In the genomic region with DNA sequence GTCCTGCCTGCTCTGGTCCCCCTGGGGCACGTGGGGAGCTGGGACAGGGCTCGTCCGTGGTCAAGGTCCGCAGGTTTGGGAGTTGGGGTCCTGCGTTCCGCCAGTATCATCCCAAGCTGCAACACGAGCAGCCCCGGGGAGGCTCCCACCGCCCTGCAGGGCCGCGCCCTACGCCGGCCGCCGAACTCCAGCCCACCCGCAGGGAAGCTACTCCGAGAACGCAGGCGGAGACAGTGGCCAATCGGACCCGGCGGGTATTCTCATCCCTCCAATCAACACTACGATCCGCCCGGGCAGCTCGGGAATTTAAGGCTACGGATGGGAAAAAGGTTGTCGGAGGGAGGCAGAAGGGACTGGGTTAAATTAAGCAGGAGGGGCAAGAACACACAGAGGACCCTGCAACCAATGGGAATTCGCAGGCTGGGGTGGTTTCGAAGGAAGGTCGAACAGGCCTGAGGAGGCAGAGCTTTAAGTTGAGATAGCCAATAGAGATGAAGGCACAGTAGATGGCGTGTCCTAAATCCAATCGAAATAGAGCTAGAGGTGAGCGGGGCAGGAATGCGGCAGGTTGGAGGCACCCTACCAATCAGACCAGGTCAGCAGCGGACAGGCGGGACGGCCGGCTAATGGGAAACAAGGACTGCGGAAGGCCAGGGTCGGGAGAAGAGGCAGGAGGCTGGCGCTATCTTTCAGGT, we compare ENCODE assay signal across 1 cellular context.
TF ChIP-seq lines count a peak whose summit lies in the region.

No MANE protein-coding gene starts in this region.

TF ChIP-seq in K562, 482 proteins besides CTCF, POLR2A, EP300 and RAD21 (continued from another document and continues in another):
- TF ChIP-seq, protein P1, sequence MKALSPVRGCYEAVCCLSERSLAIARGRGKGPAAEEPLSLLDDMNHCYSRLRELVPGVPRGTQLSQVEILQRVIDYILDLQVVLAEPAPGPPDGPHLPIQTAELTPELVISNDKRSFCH (CRISPR knock-in tag; IDR thresholded peaks at IDR 0.05), result no peak
- TF ChIP-seq, protein P1 (tag; IDR thresholded peaks at IDR 0.05), result peak; percentile 70; the same call in 1 of the 2 replicates
- TF ChIP-seq, protein P2, sequence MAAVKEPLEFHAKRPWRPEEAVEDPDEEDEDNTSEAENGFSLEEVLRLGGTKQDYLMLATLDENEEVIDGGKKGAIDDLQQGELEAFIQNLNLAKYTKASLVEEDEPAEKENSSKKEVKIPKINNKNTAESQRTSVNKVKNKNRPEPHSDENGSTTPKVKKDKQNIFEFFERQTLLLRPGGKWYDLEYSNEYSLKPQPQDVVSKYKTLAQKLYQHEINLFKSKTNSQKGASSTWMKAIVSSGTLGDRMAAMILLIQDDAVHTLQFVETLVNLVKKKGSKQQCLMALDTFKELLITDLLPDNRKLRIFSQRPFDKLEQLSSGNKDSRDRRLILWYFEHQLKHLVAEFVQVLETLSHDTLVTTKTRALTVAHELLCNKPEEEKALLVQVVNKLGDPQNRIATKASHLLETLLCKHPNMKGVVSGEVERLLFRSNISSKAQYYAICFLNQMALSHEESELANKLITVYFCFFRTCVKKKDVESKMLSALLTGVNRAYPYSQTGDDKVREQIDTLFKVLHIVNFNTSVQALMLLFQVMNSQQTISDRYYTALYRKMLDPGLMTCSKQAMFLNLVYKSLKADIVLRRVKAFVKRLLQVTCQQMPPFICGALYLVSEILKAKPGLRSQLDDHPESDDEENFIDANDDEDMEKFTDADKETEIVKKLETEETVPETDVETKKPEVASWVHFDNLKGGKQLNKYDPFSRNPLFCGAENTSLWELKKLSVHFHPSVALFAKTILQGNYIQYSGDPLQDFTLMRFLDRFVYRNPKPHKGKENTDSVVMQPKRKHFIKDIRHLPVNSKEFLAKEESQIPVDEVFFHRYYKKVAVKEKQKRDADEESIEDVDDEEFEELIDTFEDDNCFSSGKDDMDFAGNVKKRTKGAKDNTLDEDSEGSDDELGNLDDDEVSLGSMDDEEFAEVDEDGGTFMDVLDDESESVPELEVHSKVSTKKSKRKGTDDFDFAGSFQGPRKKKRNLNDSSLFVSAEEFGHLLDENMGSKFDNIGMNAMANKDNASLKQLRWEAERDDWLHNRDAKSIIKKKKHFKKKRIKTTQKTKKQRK (IDR thresholded peaks at IDR 0.05; ENCODE audit: borderline replicate concordance, low read depth, low read length), result peak; percentile 96
- TF ChIP-seq DMBX1 (CRISPR knock-in tag; IDR thresholded peaks at IDR 0.05; ENCODE audit: borderline replicate concordance) (0 out of 2 replicates have a peak, but pooled peaks have one; percentile 62), SNRNP70 (optimal IDR thresholded peaks at IDR 0.05; ENCODE audit: low read depth, low read length) (no peak), ZNF589 (CRISPR knock-in tag; IDR thresholded peaks at IDR 0.05; ENCODE audit: low read depth) (0 out of 2 replicates have a peak, but pooled peaks have one; percentile 18), ZNF766 (CRISPR knock-in tag; conservative IDR thresholded peaks at IDR 0.05) (peak; percentile 44; the same call in 1 of the 2 replicates), KLF1 (tag; IDR thresholded peaks at IDR 0.05) (0 out of 2 replicates have a peak, but pooled peaks have one; percentile 35), MAZ (CRISPR knock-in tag; conservative IDR thresholded peaks at IDR 0.05 in 1 of 2, IDR thresholded peaks at IDR 0.05 in 1 of 2) (peak; percentile 11 to 43; a peak in 1 of 4 replicates), TCF3 (CRISPR knock-in tag; IDR thresholded peaks at IDR 0.05) (0 out of 2 replicates have a peak, but pooled peaks have one; percentile 7), CAMTA2 (CRISPR knock-in tag; conservative IDR thresholded peaks at IDR 0.05) (no peak), CREB1 (IDR thresholded peaks at IDR 0.05) (no peak), CREB1 (CRISPR knock-in tag; IDR thresholded peaks at IDR 0.05) (peak; percentile 67; the same call in 1 of the 2 replicates), U2AF1 (optimal IDR thresholded peaks at IDR 0.05; ENCODE audit: low read depth, low read length) (no peak), IRF2 (CRISPR knock-in tag; IDR thresholded peaks at IDR 0.05) (no peak), SMAD2 (IDR thresholded peaks at IDR 0.05; ENCODE audit: low read depth, low read length) (no peak), ZNF143 (CRISPR knock-in tag; IDR thresholded peaks at IDR 0.05) (0 out of 2 replicates have a peak, but pooled peaks have one; percentile 16), MEF2D (tag; conservative IDR thresholded peaks at IDR 0.05; ENCODE audit: low read depth) (no peak), ZNF232 (CRISPR knock-in tag; IDR thresholded peaks at IDR 0.05) (no peak), NR2C1 (IDR thresholded peaks at IDR 0.05) (peak; percentile 81), NR2C1 (tag; IDR thresholded peaks at IDR 0.05) (0 out of 2 replicates have a peak, but pooled peaks have one; percentile 9), NR2C2 (CRISPR knock-in tag; IDR thresholded peaks at IDR 0.05) (no peak; the same call in 1 of the 2 replicates), NR2C2 (tag; IDR thresholded peaks at IDR 0.05) (peak; percentile 84), ZNF12 (CRISPR knock-in tag; IDR thresholded peaks at IDR 0.05) (no peak)
- TF ChIP-seq, protein P3, sequence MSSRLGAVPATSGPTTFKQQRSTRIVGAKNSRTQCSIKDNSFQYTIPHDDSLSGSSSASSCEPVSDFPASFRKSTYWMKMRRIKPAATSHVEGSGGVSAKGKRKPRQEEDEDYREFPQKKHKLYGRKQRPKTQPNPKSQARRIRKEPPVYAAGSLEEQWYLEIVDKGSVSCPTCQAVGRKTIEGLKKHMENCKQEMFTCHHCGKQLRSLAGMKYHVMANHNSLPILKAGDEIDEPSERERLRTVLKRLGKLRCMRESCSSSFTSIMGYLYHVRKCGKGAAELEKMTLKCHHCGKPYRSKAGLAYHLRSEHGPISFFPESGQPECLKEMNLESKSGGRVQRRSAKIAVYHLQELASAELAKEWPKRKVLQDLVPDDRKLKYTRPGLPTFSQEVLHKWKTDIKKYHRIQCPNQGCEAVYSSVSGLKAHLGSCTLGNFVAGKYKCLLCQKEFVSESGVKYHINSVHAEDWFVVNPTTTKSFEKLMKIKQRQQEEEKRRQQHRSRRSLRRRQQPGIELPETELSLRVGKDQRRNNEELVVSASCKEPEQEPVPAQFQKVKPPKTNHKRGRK (tag; IDR thresholded peaks at IDR 0.05), result no peak
- TF ChIP-seq, protein P4, sequence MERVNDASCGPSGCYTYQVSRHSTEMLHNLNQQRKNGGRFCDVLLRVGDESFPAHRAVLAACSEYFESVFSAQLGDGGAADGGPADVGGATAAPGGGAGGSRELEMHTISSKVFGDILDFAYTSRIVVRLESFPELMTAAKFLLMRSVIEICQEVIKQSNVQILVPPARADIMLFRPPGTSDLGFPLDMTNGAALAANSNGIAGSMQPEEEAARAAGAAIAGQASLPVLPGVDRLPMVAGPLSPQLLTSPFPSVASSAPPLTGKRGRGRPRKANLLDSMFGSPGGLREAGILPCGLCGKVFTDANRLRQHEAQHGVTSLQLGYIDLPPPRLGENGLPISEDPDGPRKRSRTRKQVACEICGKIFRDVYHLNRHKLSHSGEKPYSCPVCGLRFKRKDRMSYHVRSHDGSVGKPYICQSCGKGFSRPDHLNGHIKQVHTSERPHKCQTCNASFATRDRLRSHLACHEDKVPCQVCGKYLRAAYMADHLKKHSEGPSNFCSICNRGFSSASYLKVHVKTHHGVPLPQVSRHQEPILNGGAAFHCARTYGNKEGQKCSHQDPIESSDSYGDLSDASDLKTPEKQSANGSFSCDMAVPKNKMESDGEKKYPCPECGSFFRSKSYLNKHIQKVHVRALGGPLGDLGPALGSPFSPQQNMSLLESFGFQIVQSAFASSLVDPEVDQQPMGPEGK (CRISPR knock-in tag; IDR thresholded peaks at IDR 0.05; ENCODE audit: borderline replicate concordance), result no peak
- TF ChIP-seq, protein P5, sequence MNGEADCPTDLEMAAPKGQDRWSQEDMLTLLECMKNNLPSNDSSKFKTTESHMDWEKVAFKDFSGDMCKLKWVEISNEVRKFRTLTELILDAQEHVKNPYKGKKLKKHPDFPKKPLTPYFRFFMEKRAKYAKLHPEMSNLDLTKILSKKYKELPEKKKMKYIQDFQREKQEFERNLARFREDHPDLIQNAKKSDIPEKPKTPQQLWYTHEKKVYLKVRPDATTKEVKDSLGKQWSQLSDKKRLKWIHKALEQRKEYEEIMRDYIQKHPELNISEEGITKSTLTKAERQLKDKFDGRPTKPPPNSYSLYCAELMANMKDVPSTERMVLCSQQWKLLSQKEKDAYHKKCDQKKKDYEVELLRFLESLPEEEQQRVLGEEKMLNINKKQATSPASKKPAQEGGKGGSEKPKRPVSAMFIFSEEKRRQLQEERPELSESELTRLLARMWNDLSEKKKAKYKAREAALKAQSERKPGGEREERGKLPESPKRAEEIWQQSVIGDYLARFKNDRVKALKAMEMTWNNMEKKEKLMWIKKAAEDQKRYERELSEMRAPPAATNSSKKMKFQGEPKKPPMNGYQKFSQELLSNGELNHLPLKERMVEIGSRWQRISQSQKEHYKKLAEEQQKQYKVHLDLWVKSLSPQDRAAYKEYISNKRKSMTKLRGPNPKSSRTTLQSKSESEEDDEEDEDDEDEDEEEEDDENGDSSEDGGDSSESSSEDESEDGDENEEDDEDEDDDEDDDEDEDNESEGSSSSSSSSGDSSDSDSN (IDR thresholded peaks at IDR 0.05; ENCODE audit: borderline replicate concordance in 1 of 2, low read depth in 2 of 2, low read length in 2 of 2), result peak in 1 of 2 experiments; percentile 38; a peak in 2 of 4 replicates
- TF ChIP-seq, protein P6, sequence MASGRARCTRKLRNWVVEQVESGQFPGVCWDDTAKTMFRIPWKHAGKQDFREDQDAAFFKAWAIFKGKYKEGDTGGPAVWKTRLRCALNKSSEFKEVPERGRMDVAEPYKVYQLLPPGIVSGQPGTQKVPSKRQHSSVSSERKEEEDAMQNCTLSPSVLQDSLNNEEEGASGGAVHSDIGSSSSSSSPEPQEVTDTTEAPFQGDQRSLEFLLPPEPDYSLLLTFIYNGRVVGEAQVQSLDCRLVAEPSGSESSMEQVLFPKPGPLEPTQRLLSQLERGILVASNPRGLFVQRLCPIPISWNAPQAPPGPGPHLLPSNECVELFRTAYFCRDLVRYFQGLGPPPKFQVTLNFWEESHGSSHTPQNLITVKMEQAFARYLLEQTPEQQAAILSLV (tag; IDR thresholded peaks at IDR 0.05), result no peak
- TF ChIP-seq, protein P7, sequence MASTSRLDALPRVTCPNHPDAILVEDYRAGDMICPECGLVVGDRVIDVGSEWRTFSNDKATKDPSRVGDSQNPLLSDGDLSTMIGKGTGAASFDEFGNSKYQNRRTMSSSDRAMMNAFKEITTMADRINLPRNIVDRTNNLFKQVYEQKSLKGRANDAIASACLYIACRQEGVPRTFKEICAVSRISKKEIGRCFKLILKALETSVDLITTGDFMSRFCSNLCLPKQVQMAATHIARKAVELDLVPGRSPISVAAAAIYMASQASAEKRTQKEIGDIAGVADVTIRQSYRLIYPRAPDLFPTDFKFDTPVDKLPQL (IDR thresholded peaks at IDR 0.05; ENCODE audit: extremely low read depth, insufficient read length), result no peak
- TF ChIP-seq, protein P8, sequence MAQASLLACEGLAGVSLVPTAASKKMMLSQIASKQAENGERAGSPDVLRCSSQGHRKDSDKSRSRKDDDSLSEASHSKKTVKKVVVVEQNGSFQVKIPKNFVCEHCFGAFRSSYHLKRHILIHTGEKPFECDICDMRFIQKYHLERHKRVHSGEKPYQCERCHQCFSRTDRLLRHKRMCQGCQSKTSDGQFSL (CRISPR knock-in tag; IDR thresholded peaks at IDR 0.05), result no peak
- TF ChIP-seq, protein P8 (tag; IDR thresholded peaks at IDR 0.05), result no peak
- TF ChIP-seq, protein P9, sequence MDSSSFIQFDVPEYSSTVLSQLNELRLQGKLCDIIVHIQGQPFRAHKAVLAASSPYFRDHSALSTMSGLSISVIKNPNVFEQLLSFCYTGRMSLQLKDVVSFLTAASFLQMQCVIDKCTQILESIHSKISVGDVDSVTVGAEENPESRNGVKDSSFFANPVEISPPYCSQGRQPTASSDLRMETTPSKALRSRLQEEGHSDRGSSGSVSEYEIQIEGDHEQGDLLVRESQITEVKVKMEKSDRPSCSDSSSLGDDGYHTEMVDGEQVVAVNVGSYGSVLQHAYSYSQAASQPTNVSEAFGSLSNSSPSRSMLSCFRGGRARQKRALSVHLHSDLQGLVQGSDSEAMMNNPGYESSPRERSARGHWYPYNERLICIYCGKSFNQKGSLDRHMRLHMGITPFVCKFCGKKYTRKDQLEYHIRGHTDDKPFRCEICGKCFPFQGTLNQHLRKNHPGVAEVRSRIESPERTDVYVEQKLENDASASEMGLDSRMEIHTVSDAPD (CRISPR knock-in tag; IDR thresholded peaks at IDR 0.05), result no peak
- TF ChIP-seq, protein P10, sequence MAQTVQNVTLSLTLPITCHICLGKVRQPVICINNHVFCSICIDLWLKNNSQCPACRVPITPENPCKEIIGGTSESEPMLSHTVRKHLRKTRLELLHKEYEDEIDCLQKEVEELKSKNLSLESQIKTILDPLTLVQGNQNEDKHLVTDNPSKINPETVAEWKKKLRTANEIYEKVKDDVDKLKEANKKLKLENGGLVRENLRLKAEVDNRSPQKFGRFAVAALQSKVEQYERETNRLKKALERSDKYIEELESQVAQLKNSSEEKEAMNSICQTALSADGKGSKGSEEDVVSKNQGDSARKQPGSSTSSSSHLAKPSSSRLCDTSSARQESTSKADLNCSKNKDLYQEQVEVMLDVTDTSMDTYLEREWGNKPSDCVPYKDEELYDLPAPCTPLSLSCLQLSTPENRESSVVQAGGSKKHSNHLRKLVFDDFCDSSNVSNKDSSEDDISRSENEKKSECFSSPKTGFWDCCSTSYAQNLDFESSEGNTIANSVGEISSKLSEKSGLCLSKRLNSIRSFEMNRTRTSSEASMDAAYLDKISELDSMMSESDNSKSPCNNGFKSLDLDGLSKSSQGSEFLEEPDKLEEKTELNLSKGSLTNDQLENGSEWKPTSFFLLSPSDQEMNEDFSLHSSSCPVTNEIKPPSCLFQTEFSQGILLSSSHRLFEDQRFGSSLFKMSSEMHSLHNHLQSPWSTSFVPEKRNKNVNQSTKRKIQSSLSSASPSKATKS (CRISPR knock-in tag; IDR thresholded peaks at IDR 0.05), result no peak
